In the genomic region with DNA sequence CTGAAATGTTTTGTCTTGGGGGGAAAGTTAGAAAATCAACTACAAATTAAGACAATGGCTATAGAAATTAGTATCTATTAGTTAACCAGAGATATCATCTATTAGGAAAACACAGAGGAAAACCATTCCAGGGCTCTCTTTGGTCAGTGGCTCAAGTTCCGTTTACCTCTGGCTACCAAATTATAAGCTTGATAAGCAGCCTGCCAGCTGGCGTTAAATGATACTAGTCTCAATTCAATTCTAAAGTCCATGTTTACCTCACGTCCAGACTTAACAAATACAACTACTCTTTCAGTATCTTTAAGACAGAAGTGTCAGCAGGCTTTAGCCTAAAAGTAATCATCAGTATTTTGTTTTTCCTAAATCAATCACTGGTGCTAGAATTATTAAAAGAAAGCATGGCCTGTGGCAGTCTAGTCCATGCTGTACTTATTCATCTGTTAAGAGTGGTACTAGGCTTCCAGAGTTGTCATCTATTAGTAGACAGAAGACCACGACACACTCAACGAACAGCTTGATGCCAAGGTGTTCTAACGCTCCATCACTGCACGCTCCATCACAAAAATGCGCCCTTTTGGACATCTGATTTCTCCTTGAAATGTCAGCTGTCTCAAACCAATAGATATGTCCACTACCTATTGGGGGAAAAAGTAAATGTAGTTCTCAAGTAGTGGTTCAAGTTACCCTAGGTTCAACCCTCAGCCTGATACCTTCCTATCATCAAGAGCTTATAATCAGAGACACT, we compare ENCODE assay signal across 8 cellular contexts. TPM values are rescaled to one million over a fixed set of nuclear protein-coding genes. Genes with fewer than 3 reads are reported as not detected.
A peak's percentile ranks its signal among the peaks of the same experiment; 100 is the strongest.
DNase-seq lines count a peak whose midpoint lies in the region; ATAC-seq and TF ChIP-seq lines count a peak whose summit lies in the region.

No MANE protein-coding gene starts in this region.

- H3K36me3 ChIP-seq in lower lobe of right lung (peaks cover 5% of the 10 kb centered on the region), upper lobe of right lung (peaks cover 5% of the 10 kb centered on the region)

- intact Hi-C loops in lower lobe of right lung (cut with DNase I) = no loop called here
- intact Hi-C loops in upper lobe of right lung (cut with DNase I) = no loop called here

- ATAC-seq in lower lobe of right lung (no peak), upper lobe of right lung (no peak)

- TF ChIP-seq CTCF in astrocyte of the spinal cord (IDR thresholded peaks at IDR 0.05; ENCODE audit: low read depth, low read length) (no peak), lower lobe of right lung (IDR thresholded peaks at IDR 0.05) (no peak), upper lobe of right lung (IDR thresholded peaks at IDR 0.05) (no peak)

- peaks cover 57% of the 10 kb centered on the region for H3K4me1 ChIP-seq in lower lobe of right lung
- H3K4me1 ChIP-seq in upper lobe of right lung = peaks cover 38% of the 10 kb centered on the region

- H3K9me3 ChIP-seq in lower lobe of right lung (no peaks in the 10 kb centered on the region), upper lobe of right lung (no peaks in the 10 kb centered on the region)

- H3K27ac ChIP-seq in lower lobe of right lung (peak overlapping the region; percentile 94), upper lobe of right lung (peak overlapping the region; percentile 96)

- CTCF ChIA-PET in HEK293T (lab: Yijun Ruan, JAX) = no interaction called here

- H3K27me3 ChIP-seq in lower lobe of right lung (ENCODE audit: low read depth) = no peaks in the 10 kb centered on the region
- H3K27me3 ChIP-seq in upper lobe of right lung = no peaks in the 10 kb centered on the region

- DNase-seq in NCI-H82 (lab: John Stamatoyannopoulos, UW) (peak; percentile 60), NCI-H82 treated with DMSO at 0.1 percent for 48 hours (lab: John Stamatoyannopoulos, UW; ENCODE audit: unreplicated experiment) (no peak), NCI-H1092 (lab: John Stamatoyannopoulos, UW) (peak; percentile 28), astrocyte of the spinal cord (ENCODE audit: low read depth, low spot score) (peak; percentile 22), lower lobe of right lung (no peak), upper lobe of right lung (no peak), HEK293T (ENCODE audit: extremely low spot score) (no peak), GM19240 (ENCODE audit: insufficient read length, low spot score) (no peak)

- H3K4me3 ChIP-seq in astrocyte of the spinal cord (ENCODE audit: low read depth, low read length) = peak overlapping the region; percentile 97
- peak overlapping the region; percentile 78 for H3K4me3 ChIP-seq in lower lobe of right lung
- peak overlapping the region; percentile 95 for H3K4me3 ChIP-seq in upper lobe of right lung

- in situ Hi-C loops in astrocyte of the spinal cord (cut with HindIII; ENCODE audit: low sequenced_read_pairs) = no loop called here

- POLR2A ChIA-PET in HEK293T (lab: Yijun Ruan, JAX) = interaction anchor here (1.0 kb wide), 1 partner anchor 258 kb away, joined by 3 read pairs; no protein-coding TSS in a partner anchor

TF ChIP-seq in HEK293T, 16 proteins besides CTCF, POLR2A, EP300 and RAD21:
- TF ChIP-seq HDGF (IDR thresholded peaks at IDR 0.05; ENCODE audit: borderline replicate concordance) = no peak
- no peak for TF ChIP-seq ARNT (IDR thresholded peaks at IDR 0.05)
- no peak for TF ChIP-seq FOXM1 (IDR thresholded peaks at IDR 0.05; ENCODE audit: borderline replicate concordance)
- no peak for TF ChIP-seq SP1 (IDR thresholded peaks at IDR 0.05)
- no peak for TF ChIP-seq FOXK2 (IDR thresholded peaks at IDR 0.05)
- no peak for TF ChIP-seq CTBP1 (IDR thresholded peaks at IDR 0.05; ENCODE audit: borderline replicate concordance)
- no peak for TF ChIP-seq SUZ12 (IDR thresholded peaks at IDR 0.05)
- TF ChIP-seq LEF1 (IDR thresholded peaks at IDR 0.05; ENCODE audit: borderline replicate concordance) = no peak
- TF ChIP-seq, protein P1, sequence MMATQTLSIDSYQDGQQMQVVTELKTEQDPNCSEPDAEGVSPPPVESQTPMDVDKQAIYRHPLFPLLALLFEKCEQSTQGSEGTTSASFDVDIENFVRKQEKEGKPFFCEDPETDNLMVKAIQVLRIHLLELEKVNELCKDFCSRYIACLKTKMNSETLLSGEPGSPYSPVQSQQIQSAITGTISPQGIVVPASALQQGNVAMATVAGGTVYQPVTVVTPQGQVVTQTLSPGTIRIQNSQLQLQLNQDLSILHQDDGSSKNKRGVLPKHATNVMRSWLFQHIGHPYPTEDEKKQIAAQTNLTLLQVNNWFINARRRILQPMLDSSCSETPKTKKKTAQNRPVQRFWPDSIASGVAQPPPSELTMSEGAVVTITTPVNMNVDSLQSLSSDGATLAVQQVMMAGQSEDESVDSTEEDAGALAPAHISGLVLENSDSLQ (IDR thresholded peaks at IDR 0.05) = no peak
- TF ChIP-seq BHLHE40 (IDR thresholded peaks at IDR 0.05; ENCODE audit: borderline replicate concordance) = no peak
- no peak for TF ChIP-seq ELF4 (IDR thresholded peaks at IDR 0.05)
- TF ChIP-seq FOXA1 (IDR thresholded peaks at IDR 0.05) = no peak
- no peak for TF ChIP-seq ZNF384 (IDR thresholded peaks at IDR 0.05)
- no peak for TF ChIP-seq L3MBTL2 (conservative IDR thresholded peaks at IDR 0.05)
- TF ChIP-seq TARDBP (IDR thresholded peaks at IDR 0.05) = no peak
- TF ChIP-seq NFRKB (IDR thresholded peaks at IDR 0.05) = no peak

RNA-seq across cellular contexts. Expression of a gene that starts 1.5 kb away (rescaled TPM):
- total RNA-seq in lower lobe of right lung = 79.9 TPM
- 88.6 TPM for total RNA-seq in upper lobe of right lung

Comparison
In these comparisons a context has a peak if more than half of its experiments do, and no peak if none do; other contexts are left out.
1. DNase-seq: peak in NCI-H82 (single experiment), NCI-H1092 (single experiment) and astrocyte of the spinal cord (single experiment); none in NCI-H82 treated with DMSO at 0.1 percent for 48 hours (single experiment), lower lobe of right lung (single experiment), upper lobe of right lung (single experiment), HEK293T (single experiment) and GM19240 (single experiment).
2. Peak in every context shown above with its lines, with median percentiles within 50 percentile points of each other: H3K4me3 ChIP-seq.